Comparison of ENCODE assay signal across 21 cellular contexts in the genomic region with DNA sequence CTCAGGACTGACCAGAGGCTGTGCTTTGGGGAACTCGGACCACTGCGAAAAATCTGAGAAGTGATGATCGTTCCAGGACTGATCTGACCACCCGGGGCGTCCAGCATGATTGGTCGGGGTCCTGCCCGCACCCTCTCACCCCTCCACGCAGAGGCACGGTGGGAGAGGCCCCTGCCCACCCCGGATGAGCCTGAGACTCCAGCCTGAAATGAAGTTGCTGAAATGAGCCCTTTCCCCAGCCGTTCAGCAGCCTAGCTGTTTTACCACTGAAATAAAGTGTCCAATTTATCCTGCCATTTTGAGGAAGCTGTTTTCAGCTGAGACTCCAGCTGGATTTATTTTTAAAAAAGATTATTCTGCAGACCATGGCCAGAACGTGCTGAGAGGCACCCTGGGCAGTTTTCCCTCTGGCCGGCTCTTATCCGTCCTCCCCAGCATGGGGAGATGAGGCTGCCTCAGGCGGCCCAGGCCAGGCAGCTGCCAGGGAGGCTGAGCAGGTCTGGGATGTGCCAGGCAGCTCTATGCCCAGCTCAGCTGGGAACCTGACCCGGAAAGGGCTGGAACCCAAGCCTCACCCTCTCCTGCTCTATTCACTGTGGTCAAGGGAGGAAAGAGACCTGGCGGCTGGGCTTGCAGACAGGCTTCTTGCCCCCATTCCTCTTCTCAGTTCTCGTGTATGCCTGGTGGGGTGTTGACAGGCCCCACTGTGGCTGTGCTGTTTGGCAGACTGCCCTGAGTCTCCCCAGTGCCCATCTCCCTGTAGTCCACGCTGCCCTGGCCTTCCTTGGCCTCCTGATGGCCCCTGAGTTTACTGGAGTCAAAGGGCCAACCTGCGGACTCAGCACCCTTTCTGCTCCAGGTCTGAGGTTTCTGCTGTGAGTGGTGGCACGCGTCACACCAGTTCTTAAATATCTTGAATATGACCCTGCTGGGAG.
DNase-seq lines count a peak whose midpoint lies in the region; ATAC-seq and TF ChIP-seq lines count a peak whose summit lies in the region.
"Had no signal": no experiment of that assay in that cellular context is flagged by ENCODE, and none has a peak within 500 bp of the region (broad histone marks: within the 10 kb centered on the region; RNA-seq: fewer than 3 reads in every experiment).

No MANE protein-coding gene starts in this region.

- intact Hi-C loops in activated CD8-positive, alpha-beta T cell treated with anti-CD3 and anti-CD28 coated beads for 36 hours (cut with micrococcal nuclease), result no loop called here

- H3K27ac ChIP-seq in coronary artery, result no peak overlapping the region
- H3K27ac ChIP-seq: gastroesophageal sphincter, VCaP had no signal

- H3K4me3 Mint-ChIP-seq in activated CD8-positive, alpha-beta T cell treated with anti-CD3 and anti-CD28 coated beads, Interleukin-2, amount 10 ng/mL, durations not matched to agents 7 days and 5 days, result no peak overlapping the region
- H3K4me3 Mint-ChIP-seq in activated CD8-positive, alpha-beta T cell treated with anti-CD3 and anti-CD28 coated beads for 36 hours, result no peak overlapping the region
- H3K4me3 Mint-ChIP-seq: CD4-positive, alpha-beta memory T cell; natural killer cell treated with Interleukin-12 subunit alpha and Interleukin-12 subunit beta and Interleukin-15 and Interleukin-18, amount 100 ng/mL, for 72 hours; T-helper 2 cell treated with Interferon-gamma antibody and Interleukin-4, amounts not matched to agents 5 μg/mL and 100 μg/mL, for 36 hours had no signal

- no peaks in the 10 kb centered on the region for H3K4me1 Mint-ChIP-seq in activated CD8-positive, alpha-beta T cell treated with anti-CD3 and anti-CD28 coated beads, Interleukin-2, amount 10 ng/mL, durations not matched to agents 7 days and 5 days (ENCODE audit: low read depth)
- H3K4me1 Mint-ChIP-seq in activated CD8-positive, alpha-beta T cell treated with anti-CD3 and anti-CD28 coated beads for 36 hours (ENCODE audit: low read depth), result no peaks in the 10 kb centered on the region
- H3K4me1 Mint-ChIP-seq: CD4-positive, alpha-beta memory T cell had no signal

- POLR2A ChIA-PET in activated CD8-positive, alpha-beta T cell treated with anti-CD3 and anti-CD28 coated beads, Interleukin-2, amount 10 ng/mL, durations not matched to agents 7 days and 5 days (lab: Charles Lee), result no interaction called here
- POLR2A ChIA-PET in activated CD8-positive, alpha-beta T cell treated with anti-CD3 and anti-CD28 coated beads for 36 hours (lab: Charles Lee), result no interaction called here

- no peak for TF ChIP-seq CTCF in activated CD8-positive, alpha-beta T cell treated with anti-CD3 and anti-CD28 coated beads for 36 hours (IDR thresholded peaks at IDR 0.05)
- TF ChIP-seq CTCF in coronary artery (IDR thresholded peaks at IDR 0.05), result no peak

- peak; percentile 10 for DNase-seq in activated CD8-positive, alpha-beta T cell treated with anti-CD3 and anti-CD28 coated beads, Interleukin-2, amount 10 ng/mL, durations not matched to agents 7 days and 5 days
- DNase-seq in activated CD8-positive, alpha-beta T cell treated with anti-CD3 and anti-CD28 coated beads for 36 hours, result no peak
- DNase-seq in coronary artery (ENCODE audit: low spot score), result peak; percentile 57
- DNase-seq in left lobe of liver (ENCODE audit: low spot score), result peak; percentile 21
- peak; percentile 29 for DNase-seq in superior temporal gyrus (ENCODE audit: extremely low spot score)
- no peak for DNase-seq in stimulated activated naive CD4-positive, alpha-beta T cell treated with Interleukin-2 at 50 U/mL for 16 hours (lab: John Stamatoyannopoulos, UW)
- DNase-seq: activated CD4-positive, alpha-beta T cell treated with anti-CD3 and anti-CD28 coated beads for 48 hours; CD4-positive, alpha-beta memory T cell; EL; GOT3; NCI-H1694 treated with DMSO at 0.1 percent for 48 hours; NCI-H2171; NCI-H510A treated with DMSO at 0.1 percent for 48 hours; stimulated activated CD4-positive, alpha-beta T cell treated with anti-CD3 and anti-CD28 coated beads, Interleukin-2, amount 100 ng/mL, for 48 hours had no signal

- no peaks in the 10 kb centered on the region for H3K9me3 Mint-ChIP-seq in activated CD8-positive, alpha-beta T cell treated with anti-CD3 and anti-CD28 coated beads, Interleukin-2, amount 10 ng/mL, durations not matched to agents 7 days and 5 days (ENCODE audit: insufficient read depth)
- no peaks in the 10 kb centered on the region for H3K9me3 Mint-ChIP-seq in activated CD8-positive, alpha-beta T cell treated with anti-CD3 and anti-CD28 coated beads for 36 hours
- H3K9me3 Mint-ChIP-seq: activated naive CD4-positive, alpha-beta T cell treated with anti-CD3 and anti-CD28 coated beads, Interleukin-2, amount 50 U/mL, for 72 hours; natural killer cell treated with Interleukin-12 subunit alpha and Interleukin-12 subunit beta and Interleukin-15 and Interleukin-18, amount 100 ng/mL, for 72 hours; T-helper 2 cell treated with Interferon-gamma antibody and Interleukin-4, amounts not matched to agents 5 μg/mL and 100 μg/mL, for 36 hours had no signal

- H3K36me3 Mint-ChIP-seq in activated CD8-positive, alpha-beta T cell treated with anti-CD3 and anti-CD28 coated beads, Interleukin-2, amount 10 ng/mL, durations not matched to agents 7 days and 5 days (ENCODE audit: low read depth), result no peaks in the 10 kb centered on the region
- no peaks in the 10 kb centered on the region for H3K36me3 Mint-ChIP-seq in activated CD8-positive, alpha-beta T cell treated with anti-CD3 and anti-CD28 coated beads for 36 hours (ENCODE audit: low read depth)
- H3K36me3 Mint-ChIP-seq: activated naive CD4-positive, alpha-beta T cell treated with anti-CD3 and anti-CD28 coated beads, Interleukin-2, amount 50 U/mL, for 72 hours; CD4-positive, alpha-beta memory T cell; natural killer cell treated with Interleukin-12 subunit alpha and Interleukin-12 subunit beta and Interleukin-15 and Interleukin-18, amount 100 ng/mL, for 72 hours had no signal

- CTCF ChIA-PET in activated CD8-positive, alpha-beta T cell treated with anti-CD3 and anti-CD28 coated beads, Interleukin-2, amount 10 ng/mL, durations not matched to agents 7 days and 5 days (lab: Charles Lee), result no interaction called here
- CTCF ChIA-PET in activated CD8-positive, alpha-beta T cell treated with anti-CD3 and anti-CD28 coated beads for 36 hours (lab: Charles Lee), result no interaction called here

- ATAC-seq in activated CD8-positive, alpha-beta T cell treated with anti-CD3 and anti-CD28 coated beads, Interleukin-2, amount 10 ng/mL, durations not matched to agents 7 days and 5 days, result no peak
- ATAC-seq in activated CD8-positive, alpha-beta T cell treated with anti-CD3 and anti-CD28 coated beads for 36 hours, result no peak
- ATAC-seq in left lobe of liver (no peak), HG03571 (IDR thresholded peaks at IDR 0.05; ENCODE audit: unreplicated experiment) (no peak), GM19395 (IDR thresholded peaks at IDR 0.05; ENCODE audit: unreplicated experiment) (no peak)
- ATAC-seq: activated naive CD4-positive, alpha-beta T cell treated with anti-CD3 and anti-CD28 coated beads, Interleukin-2, amount 50 U/mL, for 72 hours; gastroesophageal sphincter had no signal

- no peak overlapping the region for H3K27ac Mint-ChIP-seq in activated CD8-positive, alpha-beta T cell treated with anti-CD3 and anti-CD28 coated beads, Interleukin-2, amount 10 ng/mL, durations not matched to agents 7 days and 5 days
- H3K27ac Mint-ChIP-seq in activated CD8-positive, alpha-beta T cell treated with anti-CD3 and anti-CD28 coated beads for 36 hours, result no peak overlapping the region
- H3K27ac Mint-ChIP-seq: activated naive CD4-positive, alpha-beta T cell treated with anti-CD3 and anti-CD28 coated beads, Interleukin-2, amount 50 U/mL, for 72 hours; CD4-positive, alpha-beta memory T cell; natural killer cell treated with Interleukin-12 subunit alpha and Interleukin-12 subunit beta and Interleukin-15 and Interleukin-18, amount 100 ng/mL, for 72 hours; T-helper 2 cell treated with Interferon-gamma antibody and Interleukin-4, amounts not matched to agents 5 μg/mL and 100 μg/mL, for 36 hours had no signal

- no peak overlapping the region for H3K4me3 ChIP-seq in coronary artery
- H3K4me3 ChIP-seq: gastroesophageal sphincter had no signal

- peaks cover 20% of the 10 kb centered on the region for H3K27me3 Mint-ChIP-seq in activated CD8-positive, alpha-beta T cell treated with anti-CD3 and anti-CD28 coated beads, Interleukin-2, amount 10 ng/mL, durations not matched to agents 7 days and 5 days (ENCODE audit: low read depth)
- peaks cover 3% of the 10 kb centered on the region for H3K27me3 Mint-ChIP-seq in activated CD8-positive, alpha-beta T cell treated with anti-CD3 and anti-CD28 coated beads for 36 hours

Comparison
In these comparisons a context has a peak if more than half of its experiments do, and no peak if none do; other contexts are left out.
1. DNase-seq: peak in activated CD8-positive, alpha-beta T cell treated with anti-CD3 and anti-CD28 coated beads, Interleukin-2, amount 10 ng/mL, durations not matched to agents 7 days and 5 days (single experiment), coronary artery (single experiment), left lobe of liver (single experiment) and superior temporal gyrus (single experiment); none in activated CD8-positive, alpha-beta T cell treated with anti-CD3 and anti-CD28 coated beads for 36 hours (single experiment) and stimulated activated naive CD4-positive, alpha-beta T cell treated with Interleukin-2 at 50 U/mL for 16 hours (single experiment).